In the genomic region with DNA sequence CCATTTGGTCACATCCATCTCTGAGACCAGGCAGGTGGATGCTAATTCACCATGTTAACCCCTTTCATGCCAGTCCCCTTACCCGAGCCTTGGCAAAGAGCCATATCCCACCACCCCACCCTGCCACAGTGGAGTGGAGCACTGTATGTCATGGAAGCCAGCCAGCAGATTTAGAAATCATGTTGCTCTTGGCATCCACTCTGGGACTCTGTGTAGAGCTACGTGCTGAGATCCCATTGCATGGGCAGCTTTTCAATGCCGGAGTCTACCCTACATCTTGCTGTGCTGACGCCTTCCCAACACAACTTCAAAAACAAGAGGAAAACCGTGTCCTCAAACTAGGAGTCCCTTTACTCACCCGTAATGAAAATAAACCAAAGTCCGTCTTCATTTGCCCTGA, we compare ENCODE assay signal across 17 cellular contexts.
DNase-seq lines count a peak whose midpoint lies in the region; ATAC-seq and TF ChIP-seq lines count a peak whose summit lies in the region.
"Had no signal": no experiment of that assay in that cellular context is flagged by ENCODE, and none has a peak within 500 bp of the region (broad histone marks: within the 10 kb centered on the region; RNA-seq: fewer than 3 reads in every experiment).

No MANE protein-coding gene starts in this region.

- intact Hi-C loops in left cardiac atrium (cut with DNase I) (no loop called here), left ventricle myocardium inferior (cut with micrococcal nuclease) (no loop called here), ascending aorta (cut with DNase I) (no loop called here)

- H3K27me3 ChIP-seq in left ventricle myocardium inferior (ENCODE audit: low read depth) (no peaks in the 10 kb centered on the region), ascending aorta (no peaks in the 10 kb centered on the region), thoracic aorta (replicated peaks; ENCODE audit: insufficient read depth) (no peaks in the 10 kb centered on the region)
- H3K27me3 ChIP-seq: BLaER1 treated with 17β-estradiol and CSF1 and Interleukin-3, amounts not matched to agents 10 nM and 100 nM had no signal

- ATAC-seq in left cardiac atrium (peak in 1 of 2 donors; percentile 41), thoracic aorta (ENCODE audit: insufficient number of reproducible peaks, low FRiP score, low read depth) (peak; percentile 68)
- ATAC-seq: CD8-positive, alpha-beta T cell; HepG2 had no signal

- H3K9me3 ChIP-seq in left ventricle myocardium inferior (replicated peaks), result no peaks in the 10 kb centered on the region
- no peaks in the 10 kb centered on the region for H3K9me3 ChIP-seq in ascending aorta
- H3K9me3 ChIP-seq in thoracic aorta, result no peaks in the 10 kb centered on the region
- H3K9me3 ChIP-seq: BLaER1 treated with 17β-estradiol and CSF1 and Interleukin-3, amounts not matched to agents 10 nM and 100 nM had no signal

- H3K9me3 Mint-ChIP-seq in osteocyte (ENCODE audit: unreplicated experiment), result peaks cover 32% of the 10 kb centered on the region
- H3K9me3 Mint-ChIP-seq: CD8-positive, alpha-beta T cell had no signal

- H3K4me1 ChIP-seq in left ventricle myocardium inferior (no peaks in the 10 kb centered on the region), ascending aorta (peaks cover 5 to 25% of the 10 kb centered on the region in 2 donors), thoracic aorta (ENCODE audit: control insufficient read depth in 1 of 2, low read depth in 2 of 2) (peaks cover 18 to 40% of the 10 kb centered on the region in 2 donors)

- H3K4me3 ChIP-seq in left ventricle myocardium inferior (no peak overlapping the region), ascending aorta (no peak overlapping the region), thoracic aorta (no peak overlapping the region)
- H3K4me3 ChIP-seq: BLaER1 treated with 17β-estradiol and CSF1 and Interleukin-3, amounts not matched to agents 10 nM and 100 nM had no signal

- H3K27ac ChIP-seq in left ventricle myocardium inferior (replicated peaks) (no peak overlapping the region), ascending aorta (peak overlapping the region; percentile 31 to 44), thoracic aorta (peak overlapping the region; percentile 33 to 46)
- H3K27ac ChIP-seq: BLaER1 treated with 17β-estradiol and CSF1 and Interleukin-3, amounts not matched to agents 10 nM and 100 nM had no signal

- H3K27ac Mint-ChIP-seq in osteocyte (ENCODE audit: unreplicated experiment), result no peak overlapping the region
- H3K27ac Mint-ChIP-seq: B cell; CD8-positive, alpha-beta T cell had no signal

- DNase-seq in left cardiac atrium (peak; percentile 29), left ventricle myocardium inferior (no peak), ascending aorta (ENCODE audit: low spot score in 2 of 2) (peak in 1 of 2 donors; percentile 74), pons (ENCODE audit: low spot score) (peak; percentile 25), thoracic aorta (ENCODE audit: low spot score) (peak; percentile 24), osteocyte (ENCODE audit: extremely low spot score, unreplicated experiment) (no peak), A172 (ENCODE audit: low spot score) (no peak)
- DNase-seq in activated CD4-positive, CD25-positive, alpha-beta regulatory T cell (lab: John Stamatoyannopoulos, UW), result no peak
- DNase-seq: 8988T; Calu3; CD8-positive, alpha-beta T cell; DMS79 treated with DMSO at 0.1 percent for 48 hours; GF-D8; H9 had no signal

- TF ChIP-seq CTCF in left ventricle myocardium inferior (IDR thresholded peaks at IDR 0.05; ENCODE audit: borderline replicate concordance) (no peak), ascending aorta (IDR thresholded peaks at IDR 0.05) (no peak), thoracic aorta (IDR thresholded peaks at IDR 0.05) (no peak), osteocyte (IDR thresholded peaks at IDR 0.05) (no peak)

- H3K4me1 Mint-ChIP-seq in osteocyte (ENCODE audit: unreplicated experiment), result no peaks in the 10 kb centered on the region
- H3K4me1 Mint-ChIP-seq: B cell had no signal

- no peak overlapping the region for H3K4me3 Mint-ChIP-seq in osteocyte (ENCODE audit: unreplicated experiment)
- H3K4me3 Mint-ChIP-seq: B cell; CD8-positive, alpha-beta T cell; H9 had no signal

- H3K36me3 ChIP-seq in left ventricle myocardium inferior (no peaks in the 10 kb centered on the region), ascending aorta (no peaks in the 10 kb centered on the region), thoracic aorta (no peaks in the 10 kb centered on the region)
- H3K36me3 ChIP-seq: BLaER1 treated with 17β-estradiol and CSF1 and Interleukin-3, amounts not matched to agents 10 nM and 100 nM had no signal

- H3K27me3 Mint-ChIP-seq in osteocyte (ENCODE audit: unreplicated experiment), result no peaks in the 10 kb centered on the region

- no peaks in the 10 kb centered on the region for H3K36me3 Mint-ChIP-seq in osteocyte (ENCODE audit: unreplicated experiment)
- H3K36me3 Mint-ChIP-seq: CD8-positive, alpha-beta T cell had no signal

Comparison
In these comparisons a context has a peak if more than half of its experiments do, and no peak if none do; other contexts are left out.
1. DNase-seq: peak in left cardiac atrium (single experiment), pons (single experiment) and thoracic aorta (single experiment); none in left ventricle myocardium inferior (single experiment), osteocyte (single experiment), activated CD4-positive, CD25-positive, alpha-beta regulatory T cell (0 of 4) and A172 (single experiment).